ENCODE assay signal across 3 cellular contexts in the genomic region with DNA sequence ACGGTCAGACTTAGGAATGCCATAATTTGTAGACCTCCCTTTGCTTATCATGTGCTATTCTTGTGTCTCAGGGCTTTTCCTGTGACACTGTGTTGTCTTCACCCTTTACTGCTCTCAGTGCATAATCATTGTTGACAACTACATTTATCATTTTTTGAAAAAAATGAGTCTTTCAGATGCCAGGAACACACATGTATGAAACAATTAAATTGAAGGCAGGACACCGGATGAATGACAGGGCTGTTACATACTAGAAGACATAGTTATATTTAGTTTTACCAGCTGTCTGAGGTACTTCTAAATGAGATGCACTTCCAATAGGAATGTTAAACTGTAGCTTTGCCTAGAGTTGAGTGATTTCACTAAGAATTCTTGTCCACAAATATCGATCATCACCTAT.
"Had no signal": no experiment of that assay in that cellular context is flagged by ENCODE, and none has a peak within 500 bp of the region (broad histone marks: within the 10 kb centered on the region; RNA-seq: fewer than 3 reads in every experiment).

No MANE protein-coding gene starts in this region.

- H3K4me3 ChIP-seq: GM12878 had no signal

- DNase-seq: GDM1, GF-D8 had no signal
